Comparison of ENCODE assay signal across 10 cellular contexts in genomic region chr20:62621251-62622110, GRCh38. TPM values are rescaled to one million over a fixed set of nuclear protein-coding genes. Genes with fewer than 3 reads are reported as not detected.
DNase-seq lines count a peak whose midpoint lies in the region; ATAC-seq and TF ChIP-seq lines count a peak whose summit lies in the region.
"Had no signal": no experiment of that assay in that cellular context is flagged by ENCODE, and none has a peak within 500 bp of the region (broad histone marks: within the 10 kb centered on the region; RNA-seq: fewer than 3 reads in every experiment).

No MANE protein-coding gene starts in this region.

- no peaks in the 10 kb centered on the region for H3K27me3 ChIP-seq in BE2C

- ATAC-seq in stimulated activated naive CD8-positive, alpha-beta T cell treated with anti-CD3 and anti-CD28 coated beads, Interleukin-15, Interleukin-2, amounts not matched to agents 100 U/mL and 50 U/mL, for 24 hours, result no peak
- ATAC-seq in activated naive CD8-positive, alpha-beta T cell treated with anti-CD3 and anti-CD28 coated beads, Interleukin-2, amount 50 U/mL, for 24 hours, result no peak
- ATAC-seq in memory B cell (ENCODE audit: low read depth) (no peak), HG03378 (IDR thresholded peaks at IDR 0.05; ENCODE audit: unreplicated experiment) (no peak)

- no peaks in the 10 kb centered on the region for H3K36me3 Mint-ChIP-seq in stimulated activated naive CD8-positive, alpha-beta T cell treated with anti-CD3 and anti-CD28 coated beads, Interleukin-15, Interleukin-2, amounts not matched to agents 100 ng/mL and 50 ng/mL, for 24 hours (ENCODE audit: low read depth)
- H3K36me3 Mint-ChIP-seq in activated naive CD8-positive, alpha-beta T cell treated with anti-CD3 and anti-CD28 coated beads, Interleukin-2, amount 50 U/mL, for 24 hours (ENCODE audit: low read depth), result no peaks in the 10 kb centered on the region
- no peaks in the 10 kb centered on the region for H3K36me3 Mint-ChIP-seq in memory B cell

- no peak for DNase-seq in stimulated activated naive CD8-positive, alpha-beta T cell treated with anti-CD3 and anti-CD28 coated beads, Interleukin-15, Interleukin-2, amounts not matched to agents 100 U/mL and 50 U/mL, for 24 hours
- DNase-seq in activated naive CD8-positive, alpha-beta T cell treated with anti-CD3 and anti-CD28 coated beads, Interleukin-2, amount 50 U/mL, for 24 hours, result no peak
- DNase-seq in memory B cell (ENCODE audit: low spot score in 2 of 2), result no peak
- DNase-seq in BE2C, result no peak
- DNase-seq in stimulated activated CD4-positive, alpha-beta T cell treated with anti-CD3 and anti-CD28 coated beads, Interleukin-12 subunit alpha, Interleukin-12 subunit beta, amount 100 ng/mL, for 4 hours, result no peak
- DNase-seq in GM03348 (ENCODE audit: low spot score), result no peak
- DNase-seq: NCI-H345, RPMI8226 had no signal

- no peaks in the 10 kb centered on the region for H3K9me3 Mint-ChIP-seq in stimulated activated naive CD8-positive, alpha-beta T cell treated with anti-CD3 and anti-CD28 coated beads, Interleukin-15, Interleukin-2, amounts not matched to agents 100 ng/mL and 50 ng/mL, for 24 hours
- no peaks in the 10 kb centered on the region for H3K9me3 Mint-ChIP-seq in activated naive CD8-positive, alpha-beta T cell treated with anti-CD3 and anti-CD28 coated beads, Interleukin-2, amount 50 U/mL, for 24 hours
- no peaks in the 10 kb centered on the region for H3K9me3 Mint-ChIP-seq in memory B cell

- no peaks in the 10 kb centered on the region for H3K9me3 ChIP-seq in BE2C

- H3K4me3 Mint-ChIP-seq in stimulated activated naive CD8-positive, alpha-beta T cell treated with anti-CD3 and anti-CD28 coated beads, Interleukin-15, Interleukin-2, amounts not matched to agents 100 ng/mL and 50 ng/mL, for 24 hours, result no peak overlapping the region
- H3K4me3 Mint-ChIP-seq in activated naive CD8-positive, alpha-beta T cell treated with anti-CD3 and anti-CD28 coated beads, Interleukin-2, amount 50 U/mL, for 24 hours, result no peak overlapping the region
- H3K4me3 Mint-ChIP-seq in memory B cell, result peak overlapping the region; percentile 39

- H3K4me1 Mint-ChIP-seq in stimulated activated naive CD8-positive, alpha-beta T cell treated with anti-CD3 and anti-CD28 coated beads, Interleukin-15, Interleukin-2, amounts not matched to agents 100 ng/mL and 50 ng/mL, for 24 hours (ENCODE audit: low read depth), result peaks cover 68% of the 10 kb centered on the region
- H3K4me1 Mint-ChIP-seq in activated naive CD8-positive, alpha-beta T cell treated with anti-CD3 and anti-CD28 coated beads, Interleukin-2, amount 50 U/mL, for 24 hours, result peaks cover 67% of the 10 kb centered on the region
- H3K4me1 Mint-ChIP-seq in memory B cell, result peaks cover 28% of the 10 kb centered on the region

- no peaks in the 10 kb centered on the region for H3K27me3 Mint-ChIP-seq in stimulated activated naive CD8-positive, alpha-beta T cell treated with anti-CD3 and anti-CD28 coated beads, Interleukin-15, Interleukin-2, amounts not matched to agents 100 ng/mL and 50 ng/mL, for 24 hours
- H3K27me3 Mint-ChIP-seq in activated naive CD8-positive, alpha-beta T cell treated with anti-CD3 and anti-CD28 coated beads, Interleukin-2, amount 50 U/mL, for 24 hours, result no peaks in the 10 kb centered on the region
- H3K27me3 Mint-ChIP-seq in memory B cell, result no peaks in the 10 kb centered on the region

- H3K27ac Mint-ChIP-seq in stimulated activated naive CD8-positive, alpha-beta T cell treated with anti-CD3 and anti-CD28 coated beads, Interleukin-15, Interleukin-2, amounts not matched to agents 100 ng/mL and 50 ng/mL, for 24 hours, result peak overlapping the region; percentile 57
- peak overlapping the region; percentile 98 for H3K27ac Mint-ChIP-seq in activated naive CD8-positive, alpha-beta T cell treated with anti-CD3 and anti-CD28 coated beads, Interleukin-2, amount 50 U/mL, for 24 hours
- no peak overlapping the region for H3K27ac Mint-ChIP-seq in memory B cell

- H3K4me1 ChIP-seq in BE2C, result peaks cover 23% of the 10 kb centered on the region

- H3K36me3 ChIP-seq in BE2C, result no peaks in the 10 kb centered on the region

- no peak for TF ChIP-seq CTCF in BE2C (IDR thresholded peaks at IDR 0.05; ENCODE audit: low read depth, low read length)

- H3K4me3 ChIP-seq in BE2C (ENCODE audit: low read depth, low read length), result no peak overlapping the region

RNA-seq across cellular contexts. Expression of gene SLCO4A1, which starts 20.8 kb away (rescaled TPM):
- 15.3 TPM for polyA plus RNA-seq in BE2C (2012; ENCODE audit: insufficient read depth, insufficient read length, low read depth)
